13 cellular contexts compared by ENCODE assay signal in genomic region chr15:90681480-90681879, GRCh38. TPM values are rescaled to one million over a fixed set of nuclear protein-coding genes. Genes with fewer than 3 reads are reported as not detected.
DNase-seq lines count a peak whose midpoint lies in the region; ATAC-seq and TF ChIP-seq lines count a peak whose summit lies in the region.
"Had no signal": no experiment of that assay in that cellular context is flagged by ENCODE, and none has a peak within 500 bp of the region (broad histone marks: within the 10 kb centered on the region; RNA-seq: fewer than 3 reads in every experiment).

No MANE protein-coding gene starts in this region.

- 93 to 100% methylated on average over 5 to 9 of the region's 9 CpGs for WGBS in endodermal cell (ENCODE audit: insufficient coverage in 1 of 2, insufficient read length in 1 of 2), 2 experiments

- H3K4me1 ChIP-seq in gastrocnemius medialis (peaks cover 0 to 6% of the 10 kb centered on the region in 2 donors), endodermal cell (ENCODE audit: control insufficient read depth, insufficient read depth, low read length) (no peaks in the 10 kb centered on the region)
- H3K4me1 ChIP-seq: parathyroid adenoma had no signal

- H3K4me3 Mint-ChIP-seq in endodermal cell, result no peak overlapping the region
- H3K4me3 Mint-ChIP-seq: CD14-positive monocyte, type B pancreatic cell had no signal

- H3K9me3 ChIP-seq in gastrocnemius medialis (no peaks in the 10 kb centered on the region), endodermal cell (ENCODE audit: control insufficient read depth, low read length) (no peaks in the 10 kb centered on the region)

- H3K36me3 ChIP-seq in gastrocnemius medialis (no peaks in the 10 kb centered on the region), endodermal cell (ENCODE audit: control insufficient read depth, insufficient read depth, low read length) (no peaks in the 10 kb centered on the region)

- in situ Hi-C loops in gastrocnemius medialis (cut with MboI; ENCODE audit: low sequenced_read_pairs in 4 of 4), result no loop called here

- peaks cover 6% of the 10 kb centered on the region for H3K27me3 Mint-ChIP-seq in endodermal cell (ENCODE audit: insufficient read depth)
- H3K27me3 Mint-ChIP-seq: type B pancreatic cell had no signal

- no peaks in the 10 kb centered on the region for H3K36me3 Mint-ChIP-seq in endodermal cell (ENCODE audit: low read depth)
- H3K36me3 Mint-ChIP-seq: CD14-positive monocyte, type B pancreatic cell had no signal

- intact Hi-C loops in gastrocnemius medialis (cut with DNase I; ENCODE audit: low total_unique reads), result no loop called here

- TF ChIP-seq CTCF in gastrocnemius medialis (IDR thresholded peaks at IDR 0.05 in 4 of 5, conservative IDR thresholded peaks at IDR 0.05 in 1 of 5) (no peak), endodermal cell (conservative IDR thresholded peaks at IDR 0.05) (no peak)

- DNase-seq in EL, result peak; percentile 94
- DNase-seq in fibroblast of gingiva (ENCODE audit: low read depth), result peak; percentile 86
- peak in 1 of 2 donors; percentile 38 for DNase-seq in gastrocnemius medialis
- no peak for DNase-seq in NCI-H2227 treated with DMSO at 0.1 percent for 48 hours (lab: John Stamatoyannopoulos, UW)
- DNase-seq in endodermal cell, result no peak
- DNase-seq in NCI-H187 (lab: John Stamatoyannopoulos, UW), result no peak
- DNase-seq in NCI-H526 (lab: John Stamatoyannopoulos, UW), result no peak
- DNase-seq: left cardiac atrium had no signal

- ATAC-seq in SK-N-SH treated with all-trans-retinoic acid at 6 μM for 48 hours (peak; percentile 15), gastrocnemius medialis (peak in 1 of 2 donors; percentile 35)

- TF ChIP-seq POLR2A in gastrocnemius medialis (IDR thresholded peaks at IDR 0.05), result no peak

- H3K27ac ChIP-seq in gastrocnemius medialis (peak overlapping the region in 3 of 4 donors; percentile 38 to 46 (median 42)), endodermal cell (ENCODE audit: low read depth, low read length) (no peak overlapping the region)
- H3K27ac ChIP-seq: parathyroid adenoma, VCaP had no signal

- no peak overlapping the region for H3K27ac Mint-ChIP-seq in endodermal cell
- H3K27ac Mint-ChIP-seq: type B pancreatic cell had no signal

- no peaks in the 10 kb centered on the region for H3K9me3 Mint-ChIP-seq in endodermal cell
- H3K9me3 Mint-ChIP-seq: CD14-positive monocyte, type B pancreatic cell had no signal

- H3K27me3 ChIP-seq in gastrocnemius medialis (no peaks in the 10 kb centered on the region), endodermal cell (ENCODE audit: control insufficient read depth, insufficient read depth, low read length, poor library complexity, severe bottlenecking) (no peaks in the 10 kb centered on the region)

- H3K9ac ChIP-seq in endodermal cell (ENCODE audit: extremely low read depth, low read length, poor library complexity, severe bottlenecking), result no peak overlapping the region
- H3K9ac ChIP-seq: parathyroid adenoma had no signal

- H3K4me1 Mint-ChIP-seq in endodermal cell, result peaks cover 5% of the 10 kb centered on the region

- H3K4me3 ChIP-seq in gastrocnemius medialis (no peak overlapping the region), endodermal cell (ENCODE audit: low read length) (no peak overlapping the region)

TF ChIP-seq in SK-N-SH treated with all-trans-retinoic acid at 6 μM for 48 hours, 23 proteins besides CTCF, POLR2A, EP300 and RAD21:
- TF ChIP-seq PATZ1 (CRISPR knock-in tag; IDR thresholded peaks at IDR 0.05; ENCODE audit: borderline replicate concordance), result no peak
- no peak for TF ChIP-seq POU6F1 (CRISPR knock-in tag; IDR thresholded peaks at IDR 0.05; ENCODE audit: borderline replicate concordance, low read depth)
- no peak for TF ChIP-seq ZFP3 (CRISPR knock-in tag; IDR thresholded peaks at IDR 0.05)
- no peak for TF ChIP-seq ESRRG (CRISPR knock-in tag; IDR thresholded peaks at IDR 0.05)
- TF ChIP-seq TCF4 (CRISPR knock-in tag; IDR thresholded peaks at IDR 0.05; ENCODE audit: borderline replicate concordance), result no peak
- no peak for TF ChIP-seq ZNF8 (CRISPR knock-in tag; IDR thresholded peaks at IDR 0.05)
- no peak for TF ChIP-seq ARNTL (CRISPR knock-in tag; IDR thresholded peaks at IDR 0.05; ENCODE audit: borderline replicate concordance, low read depth)
- no peak for TF ChIP-seq RARB (CRISPR knock-in tag; IDR thresholded peaks at IDR 0.05)
- TF ChIP-seq TOX (CRISPR knock-in tag; IDR thresholded peaks at IDR 0.05; ENCODE audit: borderline replicate concordance), result no peak
- no peak for TF ChIP-seq CSDC2 (CRISPR knock-in tag; IDR thresholded peaks at IDR 0.05)
- TF ChIP-seq OSR1 (CRISPR knock-in tag; IDR thresholded peaks at IDR 0.05), result no peak
- TF ChIP-seq SNAI2 (CRISPR knock-in tag; IDR thresholded peaks at IDR 0.05), result no peak
- no peak for TF ChIP-seq ZFP30 (CRISPR knock-in tag; IDR thresholded peaks at IDR 0.05)
- no peak for TF ChIP-seq GLIS3 (CRISPR knock-in tag; IDR thresholded peaks at IDR 0.05)
- no peak for TF ChIP-seq CREB5 (CRISPR knock-in tag; IDR thresholded peaks at IDR 0.05; ENCODE audit: low read depth)
- no peak for TF ChIP-seq ZNF70 (CRISPR knock-in tag; IDR thresholded peaks at IDR 0.05)

RNA-seq across cellular contexts. Expression of gene BLM, which starts 35.7 kb away (rescaled TPM):
- 10 to 100 TPM; 11.6 to 18.2 (median 14.5) TPM for total RNA-seq in gastrocnemius medialis
- total RNA-seq in endodermal cell, result 10 to 100 TPM; 29.6 to 34.9 TPM
- polyA plus RNA-seq in endodermal cell (2013, experiment 1 of 2), result 22.2 TPM
- polyA plus RNA-seq in endodermal cell (2013, experiment 2 of 2), result 24.7 TPM

Comparison
In these comparisons a context has a peak if more than half of its experiments do, and no peak if none do; other contexts are left out.
1. DNase-seq: peak in EL (single experiment) and fibroblast of gingiva (single experiment); none in NCI-H2227 treated with DMSO at 0.1 percent for 48 hours (single experiment), endodermal cell (single experiment), NCI-H187 (0 of 2) and NCI-H526 (0 of 2).